ENCODE assay signal across 23 cellular contexts in the genomic region with DNA sequence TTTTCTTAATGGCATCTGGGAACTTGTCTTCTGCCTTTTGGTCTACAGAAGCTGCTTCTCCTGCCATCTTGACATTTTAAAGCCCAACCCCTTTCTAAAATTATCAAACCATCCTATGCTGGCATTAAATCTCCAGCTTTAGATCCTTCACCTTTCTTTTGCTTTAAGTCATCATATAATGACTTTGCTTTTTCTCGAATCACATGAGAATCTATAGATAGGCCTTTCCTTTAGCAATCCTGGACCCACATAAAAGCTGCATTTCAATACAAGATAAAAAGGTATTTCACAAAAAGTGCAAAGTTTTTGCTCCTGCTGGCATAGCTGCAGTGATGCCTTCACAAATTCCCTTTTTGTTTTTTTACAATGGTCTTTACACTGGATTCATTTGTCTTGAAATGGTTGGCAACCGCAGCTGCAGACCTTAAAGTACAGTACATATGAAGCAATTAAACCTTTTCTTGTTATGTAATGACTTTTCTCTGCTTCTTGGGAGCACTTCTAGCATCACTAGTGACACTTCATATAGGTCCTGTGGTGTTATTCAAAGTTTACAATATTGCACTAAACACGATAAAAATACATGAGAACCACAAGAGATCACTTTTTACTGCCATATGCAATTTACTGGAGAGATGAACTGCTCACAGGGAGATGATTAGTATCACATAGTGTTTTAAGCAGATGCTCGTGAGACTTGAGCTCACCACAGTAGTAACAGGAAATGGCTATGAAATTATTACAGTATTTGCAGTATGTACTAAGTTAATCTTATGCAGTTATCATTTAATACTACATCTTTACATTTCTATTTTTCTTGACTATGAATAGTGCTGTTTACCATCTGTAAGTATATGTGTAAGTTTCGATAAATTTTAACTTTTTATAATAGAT.
"Had no signal": no experiment of that assay in that cellular context is flagged by ENCODE, and none has a peak within 500 bp of the region (broad histone marks: within the 10 kb centered on the region; RNA-seq: fewer than 3 reads in every experiment).

No MANE protein-coding gene starts in this region.

- H3K36me3 ChIP-seq: cardiac muscle cell, lower lobe of right lung, upper lobe of left lung had no signal

- H3K4me3 ChIP-seq: cardiac muscle cell, lower lobe of right lung, testis, upper lobe of left lung had no signal

- H3K9me3 Mint-ChIP-seq: activated CD4-positive, alpha-beta T cell treated with anti-CD3 and anti-CD28 coated beads, Interleukin-2, amount 10 ng/mL, durations not matched to agents 24 days and 14 days; activated naive CD8-positive, alpha-beta T cell treated with anti-CD3 and anti-CD28 coated beads, Interleukin-2, amount 50 U/mL, for 24 hours; activated T-helper 1 cell treated with anti-CD3 and anti-CD28 coated beads, Interleukin-12 subunit alpha, Interleukin-12 subunit beta, Interleukin-2, Interleukin-4 antibody, amounts not matched to agents 30 ng/mL and 10 ng/mL and 1 ng/mL, durations not matched to agents 14 hours and 24 hours and 36 hours; dendritic cell treated with granulocyte-macrophage colony-stimulating factor and Interleukin-4, amounts not matched to agents 40 ng/mL and 50 ng/mL, for 4 days; T-helper 1 cell treated with Interleukin-12 subunit alpha and Interleukin-12 subunit beta and Interleukin-4 antibody, amounts not matched to agents 30 μg/mL and 1 μg/mL, for 36 hours had no signal

- ATAC-seq: activated CD4-positive, CD25-positive, alpha-beta regulatory T cell treated with anti-CD3 and anti-CD28 coated beads, Interleukin-2, amount 50 U/mL, for 24 hours; activated naive CD8-positive, alpha-beta T cell treated with anti-CD3 and anti-CD28 coated beads, Interleukin-2, amount 50 U/mL, for 24 hours; left lobe of liver; lower lobe of right lung; stimulated activated naive B cell treated with anti-CD40 and anti-IgM and Interleukin-4, amounts not matched to agents 10 μg/mL and 1 μg/mL and 100 μg/mL, for 72 hours had no signal

- H3K4me1 Mint-ChIP-seq: activated CD4-positive, alpha-beta memory T cell treated with anti-CD3 and anti-CD28 coated beads, Interleukin-2, amount 10 ng/mL, durations not matched to agents 7 days and 5 days; activated naive CD8-positive, alpha-beta T cell treated with anti-CD3 and anti-CD28 coated beads, Interleukin-2, amount 50 U/mL, for 24 hours had no signal

- H3K9me3 ChIP-seq: lower lobe of right lung, testis had no signal

- DNase-seq: activated CD4-positive, alpha-beta memory T cell treated with anti-CD3 and anti-CD28 coated beads, Interleukin-2, amount 10 ng/mL, durations not matched to agents 7 days and 5 days; activated CD4-positive, alpha-beta T cell treated with anti-CD3 and anti-CD28 coated beads, Interleukin-2, amount 10 ng/mL, durations not matched to agents 24 days and 14 days; activated gamma-delta T cell; activated naive CD4-positive, alpha-beta T cell treated with anti-CD3 and anti-CD28 coated beads, Interleukin-2, amount 50 U/mL, for 16 hours; activated naive CD8-positive, alpha-beta T cell treated with anti-CD3 and anti-CD28 coated beads, Interleukin-2, amount 50 U/mL, for 24 hours; effector CD8-positive, alpha-beta T cell; foreskin fibroblast; lower lobe of right lung; naive B cell; occipital lobe; posterior cingulate gyrus; stimulated activated CD4-positive, alpha-beta T cell treated with anti-CD3 and anti-CD28 coated beads, Interleukin-2, amount 100 ng/mL, for 48 hours; stimulated activated CD8-positive, alpha-beta memory T cell treated with anti-CD3 and anti-CD28 coated beads, Interleukin-4, amount 100 ng/mL, for 48 hours; stimulated activated naive B cell treated with anti-CD40 and anti-IgM and Interleukin-4, amounts not matched to agents 10 μg/mL and 1 μg/mL and 100 μg/mL, for 72 hours; T1000; testis; upper lobe of left lung had no signal

- H3K4me1 ChIP-seq: lower lobe of right lung, testis had no signal

- H3K27me3 ChIP-seq: cardiac muscle cell, testis, upper lobe of left lung had no signal

- H3K27ac ChIP-seq: cardiac muscle cell, lower lobe of right lung, testis, upper lobe of left lung had no signal

- H3K27ac Mint-ChIP-seq: activated CD4-positive, alpha-beta memory T cell treated with anti-CD3 and anti-CD28 coated beads, Interleukin-2, amount 10 ng/mL, durations not matched to agents 7 days and 5 days; activated CD4-positive, alpha-beta T cell treated with anti-CD3 and anti-CD28 coated beads, Interleukin-2, amount 10 ng/mL, durations not matched to agents 24 days and 14 days; activated naive CD8-positive, alpha-beta T cell treated with anti-CD3 and anti-CD28 coated beads, Interleukin-2, amount 50 U/mL, for 24 hours; activated T-helper 1 cell treated with anti-CD3 and anti-CD28 coated beads, Interleukin-12 subunit alpha, Interleukin-12 subunit beta, Interleukin-2, Interleukin-4 antibody, amounts not matched to agents 30 ng/mL and 10 ng/mL and 1 ng/mL, durations not matched to agents 14 hours and 24 hours and 36 hours; stimulated activated naive B cell treated with anti-CD40 and anti-IgM and Interleukin-4, amounts not matched to agents 10 μg/mL and 1 μg/mL and 100 μg/mL, for 72 hours; T-helper 1 cell treated with Interleukin-12 subunit alpha and Interleukin-12 subunit beta and Interleukin-4 antibody, amounts not matched to agents 30 μg/mL and 1 μg/mL, for 36 hours had no signal

- H3K27me3 Mint-ChIP-seq: activated CD4-positive, alpha-beta memory T cell treated with anti-CD3 and anti-CD28 coated beads, Interleukin-2, amount 10 ng/mL, durations not matched to agents 7 days and 5 days; activated CD4-positive, alpha-beta T cell treated with anti-CD3 and anti-CD28 coated beads, Interleukin-2, amount 10 ng/mL, durations not matched to agents 24 days and 14 days; activated naive CD8-positive, alpha-beta T cell treated with anti-CD3 and anti-CD28 coated beads, Interleukin-2, amount 50 U/mL, for 24 hours; dendritic cell treated with granulocyte-macrophage colony-stimulating factor and Interleukin-4, amounts not matched to agents 40 ng/mL and 50 ng/mL, for 4 days; naive B cell; stimulated activated naive B cell treated with anti-CD40 and anti-IgM and Interleukin-4, amounts not matched to agents 10 μg/mL and 1 μg/mL and 100 μg/mL, for 72 hours had no signal

- H3K4me3 Mint-ChIP-seq: activated CD4-positive, alpha-beta memory T cell treated with anti-CD3 and anti-CD28 coated beads, Interleukin-2, amount 10 ng/mL, durations not matched to agents 7 days and 5 days; activated CD4-positive, alpha-beta T cell treated with anti-CD3 and anti-CD28 coated beads, Interleukin-2, amount 10 ng/mL, durations not matched to agents 24 days and 14 days; activated naive CD8-positive, alpha-beta T cell treated with anti-CD3 and anti-CD28 coated beads, Interleukin-2, amount 50 U/mL, for 24 hours; activated T-helper 1 cell treated with anti-CD3 and anti-CD28 coated beads, Interleukin-12 subunit alpha, Interleukin-12 subunit beta, Interleukin-2, Interleukin-4 antibody, amounts not matched to agents 30 ng/mL and 10 ng/mL and 1 ng/mL, durations not matched to agents 14 hours and 24 hours and 36 hours; dendritic cell treated with granulocyte-macrophage colony-stimulating factor and Interleukin-4, amounts not matched to agents 40 ng/mL and 50 ng/mL, for 4 days; naive B cell; stimulated activated naive B cell treated with anti-CD40 and anti-IgM and Interleukin-4, amounts not matched to agents 10 μg/mL and 1 μg/mL and 100 μg/mL, for 72 hours; T-helper 1 cell treated with Interleukin-12 subunit alpha and Interleukin-12 subunit beta and Interleukin-4 antibody, amounts not matched to agents 30 μg/mL and 1 μg/mL, for 36 hours had no signal
